In genomic region chr13:110240943-110241342, GRCh38 we compare ENCODE assay signal across 23 cellular contexts.
"Had no signal": no experiment of that assay in that cellular context is flagged by ENCODE, and none has a peak within 500 bp of the region (broad histone marks: within the 10 kb centered on the region; RNA-seq: fewer than 3 reads in every experiment).

No MANE protein-coding gene starts in this region.

- H3K4me3 Mint-ChIP-seq: activated CD4-positive, alpha-beta T cell treated with anti-CD3 and anti-CD28 coated beads for 36 hours; activated naive CD4-positive, alpha-beta T cell treated with anti-CD3 and anti-CD28 coated beads for 36 hours; activated naive CD8-positive, alpha-beta T cell treated with anti-CD3 and anti-CD28 coated beads, Interleukin-2, amount 10 ng/mL, durations not matched to agents 7 days and 5 days; activated T-cell treated with anti-CD3 and anti-CD28 coated beads, Interleukin-2, amount 50 U/mL, for 72 hours; dendritic cell treated with granulocyte-macrophage colony-stimulating factor and Interleukin-4, amounts not matched to agents 40 ng/mL and 50 ng/mL, for 4 days; natural killer cell treated with Interleukin-12 subunit alpha and Interleukin-12 subunit beta and Interleukin-15 and Interleukin-18, amount 100 ng/mL, for 72 hours; stimulated activated naive CD8-positive, alpha-beta T cell treated with anti-CD3 and anti-CD28 coated beads, Interleukin-15, Interleukin-2, amounts not matched to agents 100 ng/mL and 50 ng/mL, for 24 hours; T-helper 1 cell treated with Interleukin-12 subunit alpha and Interleukin-12 subunit beta and Interleukin-4 antibody, amounts not matched to agents 30 μg/mL and 1 μg/mL, for 36 hours; type B pancreatic cell; WTC11 had no signal

- H3K9me3 Mint-ChIP-seq: activated naive CD4-positive, alpha-beta T cell treated with anti-CD3 and anti-CD28 coated beads for 36 hours; activated naive CD8-positive, alpha-beta T cell treated with anti-CD3 and anti-CD28 coated beads, Interleukin-2, amount 10 ng/mL, durations not matched to agents 7 days and 5 days; activated T-cell treated with anti-CD3 and anti-CD28 coated beads, Interleukin-2, amount 50 U/mL, for 72 hours; dendritic cell treated with granulocyte-macrophage colony-stimulating factor and Interleukin-4, amounts not matched to agents 40 ng/mL and 50 ng/mL, for 4 days; natural killer cell treated with Interleukin-12 subunit alpha and Interleukin-12 subunit beta and Interleukin-15 and Interleukin-18, amount 100 ng/mL, for 72 hours; stimulated activated naive CD8-positive, alpha-beta T cell treated with anti-CD3 and anti-CD28 coated beads, Interleukin-15, Interleukin-2, amounts not matched to agents 100 ng/mL and 50 ng/mL, for 24 hours; T-helper 1 cell treated with Interleukin-12 subunit alpha and Interleukin-12 subunit beta and Interleukin-4 antibody, amounts not matched to agents 30 μg/mL and 1 μg/mL, for 36 hours; type B pancreatic cell; WTC11 had no signal

- H3K4me1 Mint-ChIP-seq: activated CD4-positive, alpha-beta T cell treated with anti-CD3 and anti-CD28 coated beads for 36 hours; activated naive CD8-positive, alpha-beta T cell treated with anti-CD3 and anti-CD28 coated beads, Interleukin-2, amount 10 ng/mL, durations not matched to agents 7 days and 5 days had no signal

- H3K27me3 Mint-ChIP-seq: type B pancreatic cell had no signal

- H3K4me1 ChIP-seq: prostate gland had no signal

- H3K27ac Mint-ChIP-seq: activated CD4-positive, alpha-beta T cell treated with anti-CD3 and anti-CD28 coated beads for 36 hours; activated naive CD4-positive, alpha-beta T cell treated with anti-CD3 and anti-CD28 coated beads for 36 hours; activated naive CD8-positive, alpha-beta T cell treated with anti-CD3 and anti-CD28 coated beads, Interleukin-2, amount 10 ng/mL, durations not matched to agents 7 days and 5 days; activated T-cell treated with anti-CD3 and anti-CD28 coated beads, Interleukin-2, amount 50 U/mL, for 72 hours; dendritic cell treated with granulocyte-macrophage colony-stimulating factor and Interleukin-4, amounts not matched to agents 40 ng/mL and 50 ng/mL, for 4 days; natural killer cell treated with Interleukin-12 subunit alpha and Interleukin-12 subunit beta and Interleukin-15 and Interleukin-18, amount 100 ng/mL, for 72 hours; stimulated activated naive CD8-positive, alpha-beta T cell treated with anti-CD3 and anti-CD28 coated beads, Interleukin-15, Interleukin-2, amounts not matched to agents 100 ng/mL and 50 ng/mL, for 24 hours; T-helper 1 cell treated with Interleukin-12 subunit alpha and Interleukin-12 subunit beta and Interleukin-4 antibody, amounts not matched to agents 30 μg/mL and 1 μg/mL, for 36 hours; type B pancreatic cell; WTC11 had no signal

- H3K27ac ChIP-seq: ovary, prostate gland, suprapubic skin had no signal

- ATAC-seq: activated CD4-positive, alpha-beta T cell treated with anti-CD3 and anti-CD28 coated beads for 36 hours; activated T-cell treated with anti-CD3 and anti-CD28 coated beads, Interleukin-2, amount 50 U/mL, for 72 hours; left lobe of liver had no signal

- H3K36me3 ChIP-seq: ovary, prostate gland, suprapubic skin had no signal

- DNase-seq: activated CD4-positive, alpha-beta T cell treated with anti-CD3 and anti-CD28 coated beads for 36 hours; activated CD4-positive, alpha-beta T cell treated with anti-CD3 and anti-CD28 coated beads, Interleukin-2, amount 50 U/mL, for 48 hours; activated effector memory CD4-positive, alpha-beta T cell treated with Interleukin-2 at 50 U/mL for 16 hours; activated naive CD4-positive, alpha-beta T cell treated with anti-CD3 and anti-CD28 coated beads for 36 hours; activated naive CD8-positive, alpha-beta T cell treated with anti-CD3 and anti-CD28 coated beads, Interleukin-2, amount 10 ng/mL, durations not matched to agents 7 days and 5 days; activated T-cell treated with anti-CD3 and anti-CD28 coated beads, Interleukin-2, amount 50 U/mL, for 72 hours; amniotic stem cell; effector CD8-positive, alpha-beta T cell; kidney; midbrain; ovary; stimulated activated CD4-positive, alpha-beta T cell treated with anti-CD3 and anti-CD28 coated beads, Interleukin-12 subunit alpha, Interleukin-12 subunit beta, amount 100 ng/mL, for 4 hours; stimulated activated CD4-positive, alpha-beta T cell treated with anti-CD3 and anti-CD28 coated beads, Interleukin-4, amount 100 ng/mL, for 4 hours; T1000 had no signal

- H3K27me3 ChIP-seq: ovary, suprapubic skin had no signal

- H3K36me3 Mint-ChIP-seq: activated naive CD8-positive, alpha-beta T cell treated with anti-CD3 and anti-CD28 coated beads, Interleukin-2, amount 10 ng/mL, durations not matched to agents 7 days and 5 days; natural killer cell treated with Interleukin-12 subunit alpha and Interleukin-12 subunit beta and Interleukin-15 and Interleukin-18, amount 100 ng/mL, for 72 hours; type B pancreatic cell; WTC11 had no signal

- H3K4me3 ChIP-seq: ovary, prostate gland, suprapubic skin had no signal

- H3K9me3 ChIP-seq: ovary, prostate gland, suprapubic skin had no signal
